ENCODE assay signal across 8 cellular contexts in the genomic region with DNA sequence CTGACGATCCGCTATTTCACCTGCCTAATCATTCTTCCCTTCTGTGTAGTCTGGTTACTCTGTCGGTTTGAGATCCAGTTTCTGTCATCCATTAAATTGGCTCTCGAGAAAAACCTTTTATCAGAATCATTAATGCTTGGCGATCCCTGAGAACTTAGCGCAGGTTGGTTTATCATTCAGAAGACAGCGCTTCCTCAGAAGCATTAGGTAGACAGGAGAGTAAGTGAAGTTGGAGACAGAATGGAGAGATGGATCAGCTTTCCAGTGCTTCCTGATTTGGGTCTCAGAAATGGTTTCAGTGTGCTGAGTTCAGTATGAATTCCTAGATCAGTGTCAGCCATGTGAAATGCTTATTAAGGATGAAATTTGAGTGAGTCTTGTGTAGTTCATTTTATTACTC. TPM values are rescaled to one million over a fixed set of nuclear protein-coding genes. Genes with fewer than 3 reads are reported as not detected.
DNase-seq lines count a peak whose midpoint lies in the region; ATAC-seq and TF ChIP-seq lines count a peak whose summit lies in the region.

No MANE protein-coding gene starts in this region.

- ATAC-seq in HG03159 (IDR thresholded peaks at IDR 0.05; ENCODE audit: unreplicated experiment) (no peak), GM21390 (IDR thresholded peaks at IDR 0.05; ENCODE audit: unreplicated experiment) (no peak)

- no peaks in the 10 kb centered on the region for H3K27me3 Mint-ChIP-seq in nephron (ENCODE audit: low read depth)

- H3K36me3 Mint-ChIP-seq in nephron (ENCODE audit: low read depth) = peaks cover 28% of the 10 kb centered on the region

- DNase-seq in SIG-M5 treated with dmso at 0.1 percent for 504 hours (lab: John Stamatoyannopoulos, UW; ENCODE audit: unreplicated experiment) = peak; percentile 33
- no peak for DNase-seq in SIG-M5 (lab: John Stamatoyannopoulos, UW)
- peak; percentile 31 for DNase-seq in NCI-H748 (lab: John Stamatoyannopoulos, UW; ENCODE audit: unreplicated experiment)
- DNase-seq in dermis blood vessel endothelial cell = peak; percentile 21
- no peak for DNase-seq in amniotic stem cell (lab: John Stamatoyannopoulos, UW)

- H3K4me3 Mint-ChIP-seq in nephron = peak overlapping the region; percentile 84 to 91 (median 90)

- no peak for TF ChIP-seq CTCF in nephron (IDR thresholded peaks at IDR 0.05; ENCODE audit: unreplicated experiment in 3 of 3)

- H3K9me3 Mint-ChIP-seq in nephron = no peaks in the 10 kb centered on the region

- H3K27ac Mint-ChIP-seq in nephron = peak overlapping the region; percentile 77 to 89 (median 80)

- H3K4me1 Mint-ChIP-seq in nephron = peaks cover 33% of the 10 kb centered on the region

RNA-seq across cellular contexts. Expression of a gene that starts 1.3 kb away (rescaled TPM):
- 28.1 and 51.7 TPM in 2 replicates for total RNA-seq in dermis blood vessel endothelial cell

Comparison
In these comparisons a context has a peak if more than half of its experiments do, and no peak if none do; other contexts are left out.
1. DNase-seq: peak in SIG-M5 treated with dmso at 0.1 percent for 504 hours (single experiment), NCI-H748 (single experiment) and dermis blood vessel endothelial cell (single experiment); none in SIG-M5 (single experiment) and amniotic stem cell (single experiment).